In genomic region chr2:217219141-217219505, GRCh38 we compare ENCODE assay signal across 2 cellular contexts.
TF ChIP-seq lines count a peak whose summit lies in the region.

No MANE protein-coding gene starts in this region.

TF ChIP-seq in IMR-90, 13 proteins besides CTCF, POLR2A, EP300 and RAD21 (continued from another document):
- peak; percentile 49; the same call in 1 of the 2 replicates for TF ChIP-seq BHLHE40 (IDR thresholded peaks at IDR 0.05; ENCODE audit: low read depth, low read length)
- TF ChIP-seq, protein P1, sequence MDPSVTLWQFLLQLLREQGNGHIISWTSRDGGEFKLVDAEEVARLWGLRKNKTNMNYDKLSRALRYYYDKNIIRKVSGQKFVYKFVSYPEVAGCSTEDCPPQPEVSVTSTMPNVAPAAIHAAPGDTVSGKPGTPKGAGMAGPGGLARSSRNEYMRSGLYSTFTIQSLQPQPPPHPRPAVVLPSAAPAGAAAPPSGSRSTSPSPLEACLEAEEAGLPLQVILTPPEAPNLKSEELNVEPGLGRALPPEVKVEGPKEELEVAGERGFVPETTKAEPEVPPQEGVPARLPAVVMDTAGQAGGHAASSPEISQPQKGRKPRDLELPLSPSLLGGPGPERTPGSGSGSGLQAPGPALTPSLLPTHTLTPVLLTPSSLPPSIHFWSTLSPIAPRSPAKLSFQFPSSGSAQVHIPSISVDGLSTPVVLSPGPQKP (IDR thresholded peaks at IDR 0.05; ENCODE audit: borderline replicate concordance, low read depth, low read length), result no peak
- no peak for TF ChIP-seq MXI1 (IDR thresholded peaks at IDR 0.05; ENCODE audit: borderline replicate concordance, low read depth, low read length)
TF ChIP-seq in IMR-90: peak in this region for 1.

TF ChIP-seq in GM12878, 131 proteins besides CTCF, POLR2A, EP300 and RAD21:
- TF ChIP-seq SIX5 (IDR thresholded peaks at IDR 0.05; ENCODE audit: low read depth, low read length, severe bottlenecking), result peak; percentile 10
- TF ChIP-seq ESRRA (IDR thresholded peaks at IDR 0.05; ENCODE audit: low read length), result no peak
